Comparison of ENCODE assay signal across 8 cellular contexts in genomic region chr1:155000475-155000724, GRCh38. TPM values are rescaled to one million over a fixed set of nuclear protein-coding genes. Genes with fewer than 3 reads are reported as not detected.
DNase-seq lines count a peak whose midpoint lies in the region; TF ChIP-seq lines count a peak whose summit lies in the region.

No MANE protein-coding gene starts in this region.

- BruUV-seq in PC-9 (replicated peaks; lab: Mats Ljungman, UMichigan) = no TSS peak

- TF ChIP-seq CTCF in DOHH2 (IDR thresholded peaks at IDR 0.05; ENCODE audit: low read depth, low read length, poor library complexity, severe bottlenecking) = no peak
- no peak for TF ChIP-seq CTCF in PC-9 (conservative IDR thresholded peaks at IDR 0.05)
- no peak for TF ChIP-seq CTCF in epithelial cell of esophagus (IDR thresholded peaks at IDR 0.05; ENCODE audit: insufficient read depth, low read depth, low read length, missing control alignments)
- no peak for TF ChIP-seq CTCF in neutrophil (IDR thresholded peaks at IDR 0.05)
- no peak for TF ChIP-seq CTCF in GM10248 (IDR thresholded peaks at IDR 0.05; ENCODE audit: control extremely low read depth, extremely low read depth, low read depth, missing control alignments)

- H3K27ac ChIP-seq in DOHH2 (ENCODE audit: low read depth, low read length) (peak overlapping the region; percentile 80), PC-9 (peak overlapping the region; percentile 72), neutrophil (peak overlapping the region; percentile 97)

- H3K9me2 ChIP-seq in DOHH2 (replicated peaks; ENCODE audit: control insufficient read depth, low read length) (no peaks in the 10 kb centered on the region), PC-9 (ENCODE audit: insufficient read depth) (no peaks in the 10 kb centered on the region)

- H3K4me3 ChIP-seq in DOHH2 (ENCODE audit: low read length) = peak overlapping the region; percentile 92
- H3K4me3 ChIP-seq in PC-9 = peak overlapping the region; percentile 80
- peak overlapping the region; percentile 89 for H3K4me3 ChIP-seq in epithelial cell of esophagus (ENCODE audit: low read length)
- H3K4me3 ChIP-seq in neutrophil (ENCODE audit: low read depth in 1 of 2, low read length in 1 of 2) = peak overlapping the region; percentile 85 to 100

- H3K79me2 ChIP-seq in DOHH2 (ENCODE audit: control insufficient read depth, low read length) (peaks cover 25% of the 10 kb centered on the region), PC-9 (ENCODE audit: low read depth) (peaks cover 36% of the 10 kb centered on the region)

- H3F3A ChIP-seq in DOHH2 (ENCODE audit: control insufficient read depth, insufficient read depth) (peaks cover 33% of the 10 kb centered on the region), PC-9 (ENCODE audit: insufficient read depth, low read depth) (peaks cover 27% of the 10 kb centered on the region; the same call in 1 of the 2 replicates)

- H3K4me1 ChIP-seq in DOHH2 (ENCODE audit: control insufficient read depth, low read length) (peaks cover 47% of the 10 kb centered on the region), PC-9 (replicated peaks; ENCODE audit: insufficient read depth) (peaks cover 27% of the 10 kb centered on the region), neutrophil (ENCODE audit: control insufficient read depth in 1 of 2, insufficient read depth in 1 of 2, low read depth in 1 of 2, low read length in 1 of 2) (peaks cover 54 to 63% of the 10 kb centered on the region in 2 experiments)

- peak overlapping the region; percentile 76; the same call in 1 of the 2 replicates for H2AFZ ChIP-seq in PC-9

- H3K9me3 ChIP-seq in DOHH2 (ENCODE audit: control insufficient read depth, insufficient read depth, low read length) (no peaks in the 10 kb centered on the region), PC-9 (ENCODE audit: insufficient read depth, low read depth) (no peaks in the 10 kb centered on the region), neutrophil (no peaks in the 10 kb centered on the region)

- DNase-seq in PC-9 (no peak), epithelial cell of esophagus (ENCODE audit: low read depth) (no peak), SKM-1 (lab: John Stamatoyannopoulos, UW; ENCODE audit: unreplicated experiment) (no peak), NCI-H524 treated with DMSO at 0.1 percent for 48 hours (lab: John Stamatoyannopoulos, UW) (no peak), GM10248 (ENCODE audit: extremely low spot score) (no peak)
- DNase-seq in activated CD4-positive, CD25-positive, alpha-beta regulatory T cell (lab: John Stamatoyannopoulos, UW) = no peak

- H4K20me1 ChIP-seq in DOHH2 (ENCODE audit: control insufficient read depth, insufficient read depth, low read depth, low read length) (no peaks in the 10 kb centered on the region), PC-9 (ENCODE audit: insufficient read depth) (no peaks in the 10 kb centered on the region)

- intact Hi-C loops in PC-9 (cut with micrococcal nuclease; ENCODE audit: unreplicated experiment) = loop anchor here (2.0 to 5.0 kb wide), 2 partner anchors 38 to 64 kb away; partner anchors contain the start of genes PMVK and PYGO2

- H3K4me2 ChIP-seq in DOHH2 (ENCODE audit: low read length) = peak overlapping the region; percentile 81
- H3K4me2 ChIP-seq in PC-9 = peak overlapping the region; percentile 90

- H3K27me3 ChIP-seq in DOHH2 (ENCODE audit: control insufficient read depth, low read length) (no peaks in the 10 kb centered on the region), PC-9 (ENCODE audit: insufficient read depth, low read depth) (no peaks in the 10 kb centered on the region), neutrophil (no peaks in the 10 kb centered on the region)

- CTCF ChIA-PET in PC-9 (lab: Charles Lee) (interaction anchor here (0.7 kb wide), 1 partner anchor 271 kb away, joined by 4 read pairs; no protein-coding TSS in a partner anchor), GM10248 (lab: Yijun Ruan, JAX) (interaction anchor here (0.7 to 13.3 kb wide), 14 partner anchors 8 to 85 kb away, joined by 3 to 175 read pairs (median 6); partner anchors contain the start of genes CKS1B, FLAD1 and PBXIP1)

- POLR2A ChIA-PET in PC-9 (lab: Charles Lee; ENCODE audit: unreplicated experiment) = no interaction called here
- POLR2A ChIA-PET in GM10248 (lab: Yijun Ruan, JAX) = interaction anchor here (0.9 to 1.7 kb wide), 3 partner anchors 19 to 134 kb away, joined by 3 to 4 read pairs (median 4); partner anchors contain the start of gene SHC1

- H3K36me3 ChIP-seq in DOHH2 (ENCODE audit: control insufficient read depth, low read length) (no peaks in the 10 kb centered on the region), PC-9 (ENCODE audit: low read depth) (no peaks in the 10 kb centered on the region), neutrophil (no peaks in the 10 kb centered on the region)

RNA-seq across cellular contexts. Expression of gene ZBTB7B, which starts 2.2 kb away (rescaled TPM):
- total RNA-seq in PC-9 (2021) = 38.6 and 44.1 TPM in 2 replicates

RNA-seq across cellular contexts. Expression of gene LENEP, which starts 7.0 kb away (rescaled TPM):
- 1.2 and 1.3 TPM in 2 replicates for total RNA-seq in PC-9 (2021)

RNA-seq across cellular contexts. Expression of gene FLAD1, which starts 17.3 kb away (rescaled TPM):
- 47.9 and 54.2 TPM in 2 replicates for total RNA-seq in PC-9 (2021)

RNA-seq across cellular contexts. Expression of gene CKS1B, which starts 25.9 kb away (rescaled TPM):
- total RNA-seq in PC-9 (2021) = 236 and 300 TPM in 2 replicates

RNA-seq across cellular contexts. Expression of gene SHC1, which starts 29.9 kb away (rescaled TPM):
- 162 and 210 TPM in 2 replicates for total RNA-seq in PC-9 (2021)
